ENCODE assay signal across 19 cellular contexts in genomic region chr6:145507251-145507650, GRCh38.
"Had no signal": no experiment of that assay in that cellular context is flagged by ENCODE, and none has a peak within 500 bp of the region (broad histone marks: within the 10 kb centered on the region; RNA-seq: fewer than 3 reads in every experiment).

No MANE protein-coding gene starts in this region.

- H2AFZ ChIP-seq: parathyroid adenoma had no signal

- H3K27ac ChIP-seq: gastrocnemius medialis, lower lobe of right lung, parathyroid adenoma, right lobe of liver, thoracic aorta, vagina had no signal

- ATAC-seq: effector memory CD8-positive, alpha-beta T cell; mucosa of descending colon; right lobe of liver; stimulated activated naive CD8-positive, alpha-beta T cell treated with anti-CD3 and anti-CD28 coated beads, Interleukin-15, amount 100 ng/mL, for 72 hours had no signal

- H3K27me3 ChIP-seq: gastrocnemius medialis, right lobe of liver, vagina had no signal

- FAIRE-seq: endometrium, keratinocyte, small intestine had no signal

- DNase-seq: cortex of kidney; effector memory CD8-positive, alpha-beta T cell; lower lobe of right lung; naive B cell; right lobe of liver; small intestine; stimulated activated CD4-positive, alpha-beta T cell treated with anti-CD3 and anti-CD28 coated beads, Interleukin-15, amount 100 ng/mL, for 24 hours; stimulated activated CD4-positive, alpha-beta T cell treated with anti-CD3 and anti-CD28 coated beads, Interleukin-4, amount 100 ng/mL, for 1 hour; stimulated activated CD8-positive, alpha-beta memory T cell treated with anti-CD3 and anti-CD28 coated beads, Interleukin-4, amount 100 ng/mL, for 48 hours; stimulated activated naive CD4-positive, alpha-beta T cell; stimulated activated naive CD8-positive, alpha-beta T cell treated with anti-CD3 and anti-CD28 coated beads, Interleukin-15, amount 100 ng/mL, for 72 hours; trophoblast cell had no signal

- H3K36me3 ChIP-seq: gastrocnemius medialis, lower lobe of right lung, right lobe of liver, thoracic aorta, vagina had no signal

- H3K4me3 ChIP-seq: gastrocnemius medialis, lower lobe of right lung, mucosa of descending colon, right lobe of liver, thoracic aorta, vagina had no signal

- H3K9me3 ChIP-seq: gastrocnemius medialis, right lobe of liver had no signal

- H3K79me2 ChIP-seq: parathyroid adenoma had no signal

- H3K9ac ChIP-seq: parathyroid adenoma had no signal

- H3K4me1 ChIP-seq: lower lobe of right lung, parathyroid adenoma, right lobe of liver, vagina had no signal
